21 cellular contexts compared by ENCODE assay signal in genomic region chr16:1912215-1912543, GRCh38. TPM values are rescaled to one million over a fixed set of nuclear protein-coding genes. Genes with fewer than 3 reads are reported as not detected.
DNase-seq lines count a peak whose midpoint lies in the region; ATAC-seq and TF ChIP-seq lines count a peak whose summit lies in the region.
"Had no signal": no experiment of that assay in that cellular context is flagged by ENCODE, and none has a peak within 500 bp of the region (broad histone marks: within the 10 kb centered on the region; RNA-seq: fewer than 3 reads in every experiment).

No MANE protein-coding gene starts in this region.

- TF ChIP-seq CTCF in neural progenitor cell (IDR thresholded peaks at IDR 0.05) (no peak), osteoblast (IDR thresholded peaks at IDR 0.05; ENCODE audit: extremely low read depth, low read depth, low read length) (no peak), upper lobe of right lung (IDR thresholded peaks at IDR 0.05) (no peak)

- intact Hi-C loops in upper lobe of right lung (cut with DNase I) = no loop called here

- no peak overlapping the region for H3K4me3 Mint-ChIP-seq in stimulated activated naive CD8-positive, alpha-beta T cell treated with anti-CD3 and anti-CD28 coated beads, Interleukin-15, Interleukin-2, amounts not matched to agents 100 ng/mL and 50 ng/mL, for 24 hours
- no peak overlapping the region for H3K4me3 Mint-ChIP-seq in neural progenitor cell
- H3K4me3 Mint-ChIP-seq: B cell; CD4-positive, alpha-beta T cell; CD8-positive, alpha-beta T cell had no signal

- no peak overlapping the region for H2AFZ ChIP-seq in neural progenitor cell (replicated peaks)
- H2AFZ ChIP-seq in osteoblast (ENCODE audit: low read length) = no peak overlapping the region

- no peaks in the 10 kb centered on the region for H3K9me3 ChIP-seq in neural progenitor cell (ENCODE audit: low read depth)
- no peaks in the 10 kb centered on the region for H3K9me3 ChIP-seq in osteoblast (ENCODE audit: low read depth, low read length)
- no peaks in the 10 kb centered on the region for H3K9me3 ChIP-seq in upper lobe of right lung
- H3K9me3 ChIP-seq: A549; BLaER1 treated with 17β-estradiol and CSF1 and Interleukin-3, amounts not matched to agents 10 nM and 100 nM; Caco-2 had no signal

- H3K27ac ChIP-seq in neural progenitor cell (no peak overlapping the region), osteoblast (ENCODE audit: low read depth, low read length) (no peak overlapping the region), upper lobe of right lung (no peak overlapping the region)
- H3K27ac ChIP-seq: 22Rv1; A549; BLaER1 treated with 17β-estradiol and CSF1 and Interleukin-3, amounts not matched to agents 10 nM and 100 nM; C4-2B had no signal

- no peaks in the 10 kb centered on the region for H3K36me3 Mint-ChIP-seq in stimulated activated naive CD8-positive, alpha-beta T cell treated with anti-CD3 and anti-CD28 coated beads, Interleukin-15, Interleukin-2, amounts not matched to agents 100 ng/mL and 50 ng/mL, for 24 hours (ENCODE audit: low read depth)
- H3K36me3 Mint-ChIP-seq in neural progenitor cell = no peaks in the 10 kb centered on the region
- H3K36me3 Mint-ChIP-seq: CD8-positive, alpha-beta T cell had no signal

- peaks cover 10% of the 10 kb centered on the region for H3F3A ChIP-seq in neural progenitor cell (ENCODE audit: low read depth)

- DNase-seq in stimulated activated naive CD8-positive, alpha-beta T cell treated with anti-CD3 and anti-CD28 coated beads, Interleukin-15, Interleukin-2, amounts not matched to agents 100 U/mL and 50 U/mL, for 24 hours = no peak
- DNase-seq in neural progenitor cell (ENCODE audit: low spot score) (peak; percentile 1), osteoblast (ENCODE audit: insufficient read length, low spot score, missing footprints) (peak; percentile 76), upper lobe of right lung (peak; percentile 61), NCI-H510A (lab: John Stamatoyannopoulos, UW) (no peak), NCI-H1436 treated with DMSO at 0.1 percent for 48 hours (lab: John Stamatoyannopoulos, UW) (no peak)
- DNase-seq: AML-193; Caco-2; Calu3; CD4-positive, alpha-beta T cell; CD8-positive, alpha-beta T cell; DMS79 treated with DMSO at 0.1 percent for 48 hours; GF-D8 had no signal

- H3K27ac Mint-ChIP-seq in stimulated activated naive CD8-positive, alpha-beta T cell treated with anti-CD3 and anti-CD28 coated beads, Interleukin-15, Interleukin-2, amounts not matched to agents 100 ng/mL and 50 ng/mL, for 24 hours = peak overlapping the region; percentile 18
- H3K27ac Mint-ChIP-seq in neural progenitor cell = no peak overlapping the region
- H3K27ac Mint-ChIP-seq: B cell; CD4-positive, alpha-beta T cell; CD8-positive, alpha-beta T cell had no signal

- H4K20me1 ChIP-seq in neural progenitor cell (ENCODE audit: low read depth) (peaks cover 5% of the 10 kb centered on the region), osteoblast (ENCODE audit: insufficient read depth, low read length) (no peaks in the 10 kb centered on the region)

- no peaks in the 10 kb centered on the region for H3K4me1 Mint-ChIP-seq in stimulated activated naive CD8-positive, alpha-beta T cell treated with anti-CD3 and anti-CD28 coated beads, Interleukin-15, Interleukin-2, amounts not matched to agents 100 ng/mL and 50 ng/mL, for 24 hours (ENCODE audit: low read depth)
- H3K4me1 Mint-ChIP-seq in neural progenitor cell = peaks cover 9% of the 10 kb centered on the region
- H3K4me1 Mint-ChIP-seq: B cell had no signal

- H3K27me3 ChIP-seq in neural progenitor cell = peaks cover 18% of the 10 kb centered on the region
- peaks cover 38% of the 10 kb centered on the region for H3K27me3 ChIP-seq in osteoblast (ENCODE audit: insufficient read depth, low read length)
- H3K27me3 ChIP-seq in upper lobe of right lung = peaks cover 50% of the 10 kb centered on the region

- H3K27me3 Mint-ChIP-seq in stimulated activated naive CD8-positive, alpha-beta T cell treated with anti-CD3 and anti-CD28 coated beads, Interleukin-15, Interleukin-2, amounts not matched to agents 100 ng/mL and 50 ng/mL, for 24 hours = peaks cover 27% of the 10 kb centered on the region
- peaks cover 25% of the 10 kb centered on the region for H3K27me3 Mint-ChIP-seq in neural progenitor cell (ENCODE audit: insufficient read depth, low read depth)

- peaks cover 33% of the 10 kb centered on the region for H3K4me1 ChIP-seq in neural progenitor cell
- H3K4me1 ChIP-seq in osteoblast (ENCODE audit: insufficient read depth, low read length) = no peaks in the 10 kb centered on the region
- H3K4me1 ChIP-seq in upper lobe of right lung = peaks cover 5% of the 10 kb centered on the region
- H3K4me1 ChIP-seq: Caco-2 had no signal

- no peak for ATAC-seq in stimulated activated naive CD8-positive, alpha-beta T cell treated with anti-CD3 and anti-CD28 coated beads, Interleukin-15, Interleukin-2, amounts not matched to agents 100 U/mL and 50 U/mL, for 24 hours
- no peak for ATAC-seq in upper lobe of right lung
- no peak for ATAC-seq in GM18870 (IDR thresholded peaks at IDR 0.05; ENCODE audit: unreplicated experiment)
- ATAC-seq: A549; CD8-positive, alpha-beta T cell had no signal

- H3K79me2 ChIP-seq in neural progenitor cell (ENCODE audit: low read depth) (no peaks in the 10 kb centered on the region), osteoblast (ENCODE audit: insufficient read depth, low read length) (no peaks in the 10 kb centered on the region)

- no peak overlapping the region for H3K9ac ChIP-seq in neural progenitor cell
- H3K9ac ChIP-seq: BLaER1 treated with 17β-estradiol and CSF1 and Interleukin-3, amounts not matched to agents 10 nM and 100 nM had no signal

- no peak overlapping the region for H3K4me2 ChIP-seq in neural progenitor cell
- H3K4me2 ChIP-seq in osteoblast (ENCODE audit: insufficient read depth, low read length) = no peak overlapping the region
- H3K4me2 ChIP-seq: A549; BLaER1 treated with 17β-estradiol and CSF1 and Interleukin-3, amounts not matched to agents 10 nM and 100 nM had no signal

- no peaks in the 10 kb centered on the region for H3K9me3 Mint-ChIP-seq in stimulated activated naive CD8-positive, alpha-beta T cell treated with anti-CD3 and anti-CD28 coated beads, Interleukin-15, Interleukin-2, amounts not matched to agents 100 ng/mL and 50 ng/mL, for 24 hours
- H3K9me3 Mint-ChIP-seq in neural progenitor cell = no peaks in the 10 kb centered on the region
- H3K9me3 Mint-ChIP-seq: CD4-positive, alpha-beta T cell; CD8-positive, alpha-beta T cell had no signal

- H3K4me3 ChIP-seq in neural progenitor cell (no peak overlapping the region), osteoblast (ENCODE audit: insufficient read depth, low read length) (no peak overlapping the region), upper lobe of right lung (no peak overlapping the region)
- H3K4me3 ChIP-seq: A549; BLaER1 treated with 17β-estradiol and CSF1 and Interleukin-3, amounts not matched to agents 10 nM and 100 nM had no signal

- no peaks in the 10 kb centered on the region for H3K36me3 ChIP-seq in neural progenitor cell
- no peaks in the 10 kb centered on the region for H3K36me3 ChIP-seq in osteoblast (ENCODE audit: insufficient read depth, low read length)
- no peaks in the 10 kb centered on the region for H3K36me3 ChIP-seq in upper lobe of right lung
- H3K36me3 ChIP-seq: BLaER1 treated with 17β-estradiol and CSF1 and Interleukin-3, amounts not matched to agents 10 nM and 100 nM had no signal

RNA-seq across cellular contexts. Expression of gene HS3ST6, which starts 6.0 kb away (rescaled TPM):
- total RNA-seq in neural progenitor cell (ENCODE audit: low replicate concordance) (1.1 TPM in 1 of 2 replicates, not detected in the other), osteoblast (not detected in 2 replicates), upper lobe of right lung (not detected)
- total RNA-seq: A172; B cell; Caco-2; Calu3; CD4-positive, alpha-beta T cell; CD8-positive, alpha-beta T cell had no signal

RNA-seq across cellular contexts. Expression of gene MSRB1, which starts 30.8 kb away (rescaled TPM):
- total RNA-seq in neural progenitor cell (ENCODE audit: low replicate concordance) = 19.4 and 26.9 TPM in 2 replicates
- total RNA-seq in osteoblast = 16.2 and 18.1 TPM in 2 replicates
- total RNA-seq in upper lobe of right lung = 28.8 TPM

RNA-seq across cellular contexts. Expression of gene MEIOB, which starts 40.2 kb away (rescaled TPM):
- total RNA-seq in neural progenitor cell (ENCODE audit: low replicate concordance) (1.9 and 3.7 TPM in 2 replicates), osteoblast (not detected in 2 replicates), upper lobe of right lung (not detected)
- total RNA-seq: B cell; Caco-2; Calu3; CD4-positive, alpha-beta T cell; CD8-positive, alpha-beta T cell had no signal

RNA-seq across cellular contexts. Expression of gene RPL3L, which starts 42.3 kb away (rescaled TPM):
- total RNA-seq in neural progenitor cell (ENCODE audit: low replicate concordance) (not detected in 2 replicates), osteoblast (not detected in 2 replicates), upper lobe of right lung (not detected)
- total RNA-seq: B cell; Caco-2; Calu3; CD4-positive, alpha-beta T cell; CD8-positive, alpha-beta T cell had no signal

RNA-seq across cellular contexts. Expression of gene NDUFB10, which starts 47.2 kb away (rescaled TPM):
- total RNA-seq in neural progenitor cell (ENCODE audit: low replicate concordance) (155 and 160 TPM in 2 replicates), osteoblast (82.8 and 109 TPM in 2 replicates), upper lobe of right lung (86.7 TPM)

Comparison
In these comparisons a context has a peak if more than half of its experiments do, and no peak if none do; other contexts are left out.
1. DNase-seq: peak in neural progenitor cell (single experiment), osteoblast (single experiment) and upper lobe of right lung (single experiment); none in stimulated activated naive CD8-positive, alpha-beta T cell treated with anti-CD3 and anti-CD28 coated beads, Interleukin-15, Interleukin-2, amounts not matched to agents 100 U/mL and 50 U/mL, for 24 hours (single experiment), NCI-H510A (single experiment) and NCI-H1436 treated with DMSO at 0.1 percent for 48 hours (single experiment).